33 cellular contexts compared by ENCODE assay signal in the genomic region with DNA sequence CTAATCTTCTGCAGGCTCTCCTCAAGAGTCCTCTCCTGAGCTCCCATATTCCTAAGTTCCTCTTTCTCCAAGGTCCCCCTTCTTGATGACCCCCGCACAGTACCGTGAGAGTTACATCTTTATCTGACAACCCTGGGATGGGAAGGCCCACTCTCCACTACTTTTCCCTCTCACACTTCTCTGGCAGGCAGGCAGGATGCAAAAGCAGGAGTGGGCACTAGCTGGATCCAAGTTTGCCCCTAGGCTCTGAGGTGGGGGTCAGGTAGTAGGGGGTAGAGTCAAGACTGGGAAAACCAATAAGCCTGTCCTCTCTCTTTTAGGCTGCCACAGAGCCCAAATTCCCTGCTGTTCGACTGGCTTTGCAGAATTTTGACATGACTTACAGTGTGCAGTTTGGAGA. TPM values are rescaled to one million over a fixed set of nuclear protein-coding genes. Genes with fewer than 3 reads are reported as not detected.
A peak's percentile ranks its signal among the peaks of the same experiment; 100 is the strongest.
DNase-seq lines count a peak whose midpoint lies in the region; ATAC-seq, FAIRE-seq and TF ChIP-seq lines count a peak whose summit lies in the region.
"Had no signal": no experiment of that assay in that cellular context is flagged by ENCODE, and none has a peak within 500 bp of the region (broad histone marks: within the 10 kb centered on the region; RNA-seq: fewer than 3 reads in every experiment).

No MANE protein-coding gene starts in this region.

- TF ChIP-seq POLR2A in GM12892 (IDR thresholded peaks at IDR 0.05; ENCODE audit: low read depth, low read length), result 0 out of 2 replicates have a peak, but pooled peaks have one; percentile 3
- TF ChIP-seq POLR2A in ovary (IDR thresholded peaks at IDR 0.05), result no peak

- no peak for DNase-seq in activated CD8-positive, alpha-beta T cell treated with anti-CD3 and anti-CD28 coated beads for 36 hours
- no peak for DNase-seq in activated CD8-positive, alpha-beta T cell treated with anti-CD3 and anti-CD28 coated beads, Interleukin-2, amount 10 ng/mL, durations not matched to agents 7 days and 5 days
- no peak for DNase-seq in GM12892 (ENCODE audit: insufficient read length)
- no peak for DNase-seq in effector memory CD8-positive, alpha-beta T cell
- DNase-seq in neural progenitor cell (ENCODE audit: low spot score), result no peak
- DNase-seq in DMS53 treated with DMSO at 0.1 percent for 48 hours (lab: John Stamatoyannopoulos, UW; ENCODE audit: unreplicated experiment), result no peak
- no peak for DNase-seq in ovary
- DNase-seq: activated B cell treated with CpG ODN at 0.5 μM for 24 hours; activated CD4-positive, alpha-beta memory T cell treated with anti-CD3 and anti-CD28 coated beads for 36 hours; activated naive CD4-positive, alpha-beta T cell; activated T-cell treated with anti-CD3 and anti-CD28 coated beads for 4 hours; AML-193; DMS53; erythroblast; left ventricle myocardium superior; midbrain; NCI-H1105; NCI-H1930; NCI-H526 treated with DMSO at 0.1 percent for 48 hours; Peyer's patch; stimulated activated CD4-positive, alpha-beta T cell treated with anti-CD3 and anti-CD28 coated beads, Interleukin-4, amount 100 ng/mL, for 4 hours; stimulated activated naive CD4-positive, alpha-beta T cell treated with Interleukin-2 at 50 U/mL for 16 hours; SW 1271 had no signal

- POLR2A ChIA-PET in activated CD8-positive, alpha-beta T cell treated with anti-CD3 and anti-CD28 coated beads for 36 hours (lab: Charles Lee), result interaction anchor here (0.7 to 2.1 kb wide), 3 partner anchors 37 to 430 kb away, joined by 3 to 12 read pairs (median 4); partner anchors contain the start of genes LRRC41 and UQCRH
- POLR2A ChIA-PET in activated CD8-positive, alpha-beta T cell treated with anti-CD3 and anti-CD28 coated beads, Interleukin-2, amount 10 ng/mL, durations not matched to agents 7 days and 5 days (lab: Charles Lee), result no interaction called here

- no peak overlapping the region for H3K27ac ChIP-seq in neural progenitor cell
- no peak overlapping the region for H3K27ac ChIP-seq in ovary
- H3K27ac ChIP-seq: Peyer's patch, thoracic aorta had no signal

- no peak overlapping the region for H2AFZ ChIP-seq in neural progenitor cell (replicated peaks)

- no peak overlapping the region for H3K9ac ChIP-seq in neural progenitor cell

- CTCF ChIA-PET in activated CD8-positive, alpha-beta T cell treated with anti-CD3 and anti-CD28 coated beads for 36 hours (lab: Charles Lee), result interaction anchor here (0.7 kb wide), 2 partner anchors 41 to 44 kb away, joined by 3 to 4 read pairs; partner anchors contain the start of genes LRRC41 and UQCRH
- CTCF ChIA-PET in activated CD8-positive, alpha-beta T cell treated with anti-CD3 and anti-CD28 coated beads, Interleukin-2, amount 10 ng/mL, durations not matched to agents 7 days and 5 days (lab: Charles Lee), result interaction anchor here (1.3 to 4.6 kb wide), 3 partner anchors 11 to 100 kb away, joined by 3 to 19 read pairs (median 4); partner anchors contain the start of genes LRRC41 and UQCRH

- 74 to 85% (median 83%) methylated on average over 3 of the region's 3 CpGs for WGBS in ovary, 3 donors

- no peaks in the 10 kb centered on the region for H4K20me1 ChIP-seq in neural progenitor cell (ENCODE audit: low read depth)

- H3F3A ChIP-seq in neural progenitor cell (ENCODE audit: low read depth), result peaks cover 30% of the 10 kb centered on the region

- no peak overlapping the region for H3K4me3 ChIP-seq in neural progenitor cell
- H3K4me3 ChIP-seq in ovary, result no peak overlapping the region
- H3K4me3 ChIP-seq: adrenal gland, K562, Peyer's patch, thoracic aorta had no signal

- H3K79me2 ChIP-seq in neural progenitor cell (ENCODE audit: low read depth), result no peaks in the 10 kb centered on the region

- no peak for ATAC-seq in activated CD8-positive, alpha-beta T cell treated with anti-CD3 and anti-CD28 coated beads for 36 hours
- no peak for ATAC-seq in activated CD8-positive, alpha-beta T cell treated with anti-CD3 and anti-CD28 coated beads, Interleukin-2, amount 10 ng/mL, durations not matched to agents 7 days and 5 days
- ATAC-seq in effector memory CD8-positive, alpha-beta T cell (replicated peaks), result no peak
- ATAC-seq in GM19035 (IDR thresholded peaks at IDR 0.05; ENCODE audit: unreplicated experiment), result no peak
- ATAC-seq: K562, left ventricle myocardium superior, sciatic nerve had no signal

- H3K4me1 Mint-ChIP-seq in activated CD8-positive, alpha-beta T cell treated with anti-CD3 and anti-CD28 coated beads for 36 hours (ENCODE audit: low read depth), result peaks cover 54% of the 10 kb centered on the region
- peaks cover 39% of the 10 kb centered on the region for H3K4me1 Mint-ChIP-seq in activated CD8-positive, alpha-beta T cell treated with anti-CD3 and anti-CD28 coated beads, Interleukin-2, amount 10 ng/mL, durations not matched to agents 7 days and 5 days (ENCODE audit: low read depth)
- peaks cover 27 to 43% of the 10 kb centered on the region in 2 donors for H3K4me1 Mint-ChIP-seq in effector memory CD8-positive, alpha-beta T cell (ENCODE audit: low read depth in 2 of 2)
- H3K4me1 Mint-ChIP-seq in neural progenitor cell, result peaks cover 25% of the 10 kb centered on the region

- intact Hi-C loops in activated CD8-positive, alpha-beta T cell treated with anti-CD3 and anti-CD28 coated beads for 36 hours (cut with micrococcal nuclease), result loop anchor here (5.0 kb wide), 1 partner anchor 42 kb away; the partner anchor contains the start of genes LRRC41 and UQCRH
- intact Hi-C loops in ovary (cut with DNase I), result loop anchor here in 1 of 4 donors (5.0 kb wide), 1 partner anchor 42 kb away; the partner anchor contains the start of genes LRRC41 and UQCRH

- H3K36me3 ChIP-seq in neural progenitor cell (peaks cover 5% of the 10 kb centered on the region), ovary (no peaks in the 10 kb centered on the region)

- H3K27me3 Mint-ChIP-seq in activated CD8-positive, alpha-beta T cell treated with anti-CD3 and anti-CD28 coated beads for 36 hours, result no peaks in the 10 kb centered on the region
- no peaks in the 10 kb centered on the region for H3K27me3 Mint-ChIP-seq in activated CD8-positive, alpha-beta T cell treated with anti-CD3 and anti-CD28 coated beads, Interleukin-2, amount 10 ng/mL, durations not matched to agents 7 days and 5 days (ENCODE audit: low read depth)
- no peaks in the 10 kb centered on the region for H3K27me3 Mint-ChIP-seq in effector memory CD8-positive, alpha-beta T cell
- H3K27me3 Mint-ChIP-seq in neural progenitor cell (ENCODE audit: insufficient read depth, low read depth), result peaks cover 6% of the 10 kb centered on the region
- H3K27me3 Mint-ChIP-seq: activated B cell treated with CpG ODN at 0.5 μM for 24 hours; activated CD4-positive, alpha-beta memory T cell treated with anti-CD3 and anti-CD28 coated beads for 36 hours had no signal

- H3K36me3 Mint-ChIP-seq in activated CD8-positive, alpha-beta T cell treated with anti-CD3 and anti-CD28 coated beads for 36 hours (ENCODE audit: low read depth), result peaks cover 62% of the 10 kb centered on the region
- H3K36me3 Mint-ChIP-seq in activated CD8-positive, alpha-beta T cell treated with anti-CD3 and anti-CD28 coated beads, Interleukin-2, amount 10 ng/mL, durations not matched to agents 7 days and 5 days (ENCODE audit: low read depth), result peaks cover 33% of the 10 kb centered on the region
- peaks cover 69% of the 10 kb centered on the region for H3K36me3 Mint-ChIP-seq in effector memory CD8-positive, alpha-beta T cell (ENCODE audit: insufficient read depth)
- peaks cover 19% of the 10 kb centered on the region for H3K36me3 Mint-ChIP-seq in neural progenitor cell

- H3K27ac Mint-ChIP-seq in activated CD8-positive, alpha-beta T cell treated with anti-CD3 and anti-CD28 coated beads for 36 hours, result peak overlapping the region; percentile 39
- no peak overlapping the region for H3K27ac Mint-ChIP-seq in activated CD8-positive, alpha-beta T cell treated with anti-CD3 and anti-CD28 coated beads, Interleukin-2, amount 10 ng/mL, durations not matched to agents 7 days and 5 days
- peak overlapping the region; percentile 34 to 67 for H3K27ac Mint-ChIP-seq in effector memory CD8-positive, alpha-beta T cell
- H3K27ac Mint-ChIP-seq in neural progenitor cell, result peak overlapping the region; percentile 28

- H3K9me3 Mint-ChIP-seq in activated CD8-positive, alpha-beta T cell treated with anti-CD3 and anti-CD28 coated beads for 36 hours, result no peaks in the 10 kb centered on the region
- H3K9me3 Mint-ChIP-seq in activated CD8-positive, alpha-beta T cell treated with anti-CD3 and anti-CD28 coated beads, Interleukin-2, amount 10 ng/mL, durations not matched to agents 7 days and 5 days (ENCODE audit: insufficient read depth), result no peaks in the 10 kb centered on the region
- H3K9me3 Mint-ChIP-seq in effector memory CD8-positive, alpha-beta T cell, result no peaks in the 10 kb centered on the region
- H3K9me3 Mint-ChIP-seq in neural progenitor cell, result peaks cover 2% of the 10 kb centered on the region
- H3K9me3 Mint-ChIP-seq: activated B cell treated with CpG ODN at 0.5 μM for 24 hours; activated CD4-positive, alpha-beta memory T cell treated with anti-CD3 and anti-CD28 coated beads for 36 hours had no signal

- no peak for TF ChIP-seq CTCF in activated CD8-positive, alpha-beta T cell treated with anti-CD3 and anti-CD28 coated beads for 36 hours (IDR thresholded peaks at IDR 0.05)
- no peak for TF ChIP-seq CTCF in neural progenitor cell (IDR thresholded peaks at IDR 0.05)
- no peak for TF ChIP-seq CTCF in ovary (IDR thresholded peaks at IDR 0.05)

- no peaks in the 10 kb centered on the region for H3K9me3 ChIP-seq in neural progenitor cell (ENCODE audit: low read depth)
- H3K9me3 ChIP-seq in ovary, result no peaks in the 10 kb centered on the region
- H3K9me3 ChIP-seq: adrenal gland, Peyer's patch, thoracic aorta had no signal

- TF ChIP-seq EP300 in ovary (IDR thresholded peaks at IDR 0.05), result no peak

- no peaks in the 10 kb centered on the region for H3K4me1 ChIP-seq in neural progenitor cell
- peaks cover 3% of the 10 kb centered on the region for H3K4me1 ChIP-seq in ovary (ENCODE audit: insufficient read depth)

- FAIRE-seq in GM12892 (lab: Jason Lieb, UNC), result no peak
- FAIRE-seq: A204.1, G401.6, GM18507, K562, keratinocyte, urothelium cell line had no signal

- H3K27me3 ChIP-seq in neural progenitor cell (no peaks in the 10 kb centered on the region), ovary (no peaks in the 10 kb centered on the region)
- H3K27me3 ChIP-seq: adrenal gland, Peyer's patch had no signal

- H3K4me2 ChIP-seq in neural progenitor cell, result no peak overlapping the region

- no peak overlapping the region for H3K4me3 Mint-ChIP-seq in activated CD8-positive, alpha-beta T cell treated with anti-CD3 and anti-CD28 coated beads for 36 hours
- H3K4me3 Mint-ChIP-seq in activated CD8-positive, alpha-beta T cell treated with anti-CD3 and anti-CD28 coated beads, Interleukin-2, amount 10 ng/mL, durations not matched to agents 7 days and 5 days, result no peak overlapping the region
- no peak overlapping the region for H3K4me3 Mint-ChIP-seq in effector memory CD8-positive, alpha-beta T cell
- no peak overlapping the region for H3K4me3 Mint-ChIP-seq in neural progenitor cell
- H3K4me3 Mint-ChIP-seq: activated B cell treated with CpG ODN at 0.5 μM for 24 hours; activated CD4-positive, alpha-beta memory T cell treated with anti-CD3 and anti-CD28 coated beads for 36 hours had no signal

RNA-seq across cellular contexts. Expression of gene NSUN4, which starts 3.9 kb away (rescaled TPM):
- total RNA-seq in activated CD8-positive, alpha-beta T cell treated with anti-CD3 and anti-CD28 coated beads for 36 hours, result 10 to 100 TPM; 28.5 to 29.3 TPM
- total RNA-seq in activated CD8-positive, alpha-beta T cell treated with anti-CD3 and anti-CD28 coated beads, Interleukin-2, amount 10 ng/mL, durations not matched to agents 7 days and 5 days, result 10 to 100 TPM; 22.3 to 22.5 TPM
- 19.6 TPM for polyA plus RNA-seq in GM12892 (2012; ENCODE audit: missing spikeins)
- 12.4 and 17.0 TPM in 2 replicates for total RNA-seq in neural progenitor cell (ENCODE audit: low replicate concordance)
- total RNA-seq in ovary, result 10 to 100 TPM; 15.9 to 35.2 (median 19.1) TPM
- 10 to 100 TPM; 12.2 to 16.7 TPM for polyA plus RNA-seq in ovary

RNA-seq across cellular contexts. Expression of gene UQCRH, which starts 41.0 kb away (rescaled TPM):
- 100 to 1,000 TPM; 391 to 396 TPM for total RNA-seq in activated CD8-positive, alpha-beta T cell treated with anti-CD3 and anti-CD28 coated beads for 36 hours
- total RNA-seq in activated CD8-positive, alpha-beta T cell treated with anti-CD3 and anti-CD28 coated beads, Interleukin-2, amount 10 ng/mL, durations not matched to agents 7 days and 5 days, result 100 to 1,000 TPM; 333 to 343 TPM
- polyA plus RNA-seq in GM12892 (2012; ENCODE audit: missing spikeins), result 1,313 TPM
- 613 and 872 TPM in 2 replicates for total RNA-seq in neural progenitor cell (ENCODE audit: low replicate concordance)
- 100 to 1,000 TPM; 140 to 453 (median 189) TPM for total RNA-seq in ovary
- polyA plus RNA-seq in ovary, result 100 to 1,000 TPM; 272 to 359 TPM

RNA-seq across cellular contexts. Expression of gene LRRC41, which starts 41.1 kb away (rescaled TPM):
- 10 to 100 TPM; 32.1 to 32.2 TPM for total RNA-seq in activated CD8-positive, alpha-beta T cell treated with anti-CD3 and anti-CD28 coated beads for 36 hours
- total RNA-seq in activated CD8-positive, alpha-beta T cell treated with anti-CD3 and anti-CD28 coated beads, Interleukin-2, amount 10 ng/mL, durations not matched to agents 7 days and 5 days, result 10 to 100 TPM; 32.6 to 33.9 TPM
- 51.2 TPM for polyA plus RNA-seq in GM12892 (2012; ENCODE audit: missing spikeins)
- 43.1 and 86.2 TPM in 2 replicates for total RNA-seq in neural progenitor cell (ENCODE audit: low replicate concordance)
- total RNA-seq in ovary, result 10 to 100 TPM; 54.8 to 99.8 (median 74.1) TPM
- polyA plus RNA-seq in ovary, result 10 to 100 TPM; 37.5 to 49.5 TPM

RNA-seq across cellular contexts. Expression of gene FAAH, which starts 49.6 kb away (rescaled TPM):
- total RNA-seq in activated CD8-positive, alpha-beta T cell treated with anti-CD3 and anti-CD28 coated beads for 36 hours, result 1 to 10 TPM; 3.0 to 4.7 TPM
- 1 to 10 TPM; 3.6 to 3.9 TPM for total RNA-seq in activated CD8-positive, alpha-beta T cell treated with anti-CD3 and anti-CD28 coated beads, Interleukin-2, amount 10 ng/mL, durations not matched to agents 7 days and 5 days
- 1.6 TPM for polyA plus RNA-seq in GM12892 (2012; ENCODE audit: missing spikeins)
- total RNA-seq in neural progenitor cell (ENCODE audit: low replicate concordance) (13.9 and 40.4 TPM in 2 replicates), ovary (10 to 100 TPM in 3 of 7 donors, 1 to 10 TPM in 4; 7.5 to 32.7 (median 9.3) TPM)
- 1 to 10 TPM; 1.3 to 6.7 TPM for polyA plus RNA-seq in ovary
